Comparison of ENCODE assay signal across 10 cellular contexts in genomic region chr12:46492471-46493351, GRCh38.
DNase-seq lines count a peak whose midpoint lies in the region; ATAC-seq and TF ChIP-seq lines count a peak whose summit lies in the region.
"Had no signal": no experiment of that assay in that cellular context is flagged by ENCODE, and none has a peak within 500 bp of the region (broad histone marks: within the 10 kb centered on the region; RNA-seq: fewer than 3 reads in every experiment).

No MANE protein-coding gene starts in this region.

- TSS peak; percentile 10 for BruUV-seq in PC-3 (replicated peaks; lab: Mats Ljungman, UMichigan)

- H3K9ac ChIP-seq in PC-3 (ENCODE audit: low read length) = no peak overlapping the region; the same call in 1 of the 2 replicates

- no peak for TF ChIP-seq CTCF in PC-3 (conservative IDR thresholded peaks at IDR 0.05; ENCODE audit: low read depth, low read length)
- TF ChIP-seq CTCF in epithelial cell of proximal tubule (conservative IDR thresholded peaks at IDR 0.05; ENCODE audit: low read depth, low read length) = no peak
- TF ChIP-seq CTCF in osteoblast (IDR thresholded peaks at IDR 0.05; ENCODE audit: extremely low read depth, low read depth, low read length) = no peak

- in situ Hi-C loops in KBM-7 (cut with MboI; ENCODE audit: low pct_unique_long_range_greater_than_20kb, low sequenced_read_pairs) = no loop called here

- H3K4me1 ChIP-seq in PC-3 (ENCODE audit: insufficient read depth, low read length) (peaks cover 48% of the 10 kb centered on the region), osteoblast (ENCODE audit: insufficient read depth, low read length) (peaks cover 49% of the 10 kb centered on the region)

- H4K20me1 ChIP-seq in PC-3 (ENCODE audit: low read length) = no peaks in the 10 kb centered on the region
- no peaks in the 10 kb centered on the region for H4K20me1 ChIP-seq in osteoblast (ENCODE audit: insufficient read depth, low read length)

- CTCF ChIA-PET in PC-3 (lab: Charles Lee) = no interaction called here

- H3K36me3 ChIP-seq in PC-3 (ENCODE audit: low read depth, low read length) (no peaks in the 10 kb centered on the region), osteoblast (ENCODE audit: insufficient read depth, low read length) (no peaks in the 10 kb centered on the region)

- H3K4me2 ChIP-seq in PC-3 (ENCODE audit: low read length) = peak overlapping the region; percentile 54
- peak overlapping the region; percentile 33 for H3K4me2 ChIP-seq in osteoblast (ENCODE audit: insufficient read depth, low read length)

- no peaks in the 10 kb centered on the region for H3K27me3 ChIP-seq in PC-3 (ENCODE audit: low read length)
- H3K27me3 ChIP-seq in osteoblast (ENCODE audit: insufficient read depth, low read length) = no peaks in the 10 kb centered on the region

- ATAC-seq in PC-3 = peak; percentile 53
- no peak for ATAC-seq in HG02973 (IDR thresholded peaks at IDR 0.05; ENCODE audit: unreplicated experiment)

- no peaks in the 10 kb centered on the region for H3K9me3 ChIP-seq in PC-3 (ENCODE audit: low read length)
- H3K9me3 ChIP-seq in osteoblast (ENCODE audit: low read depth, low read length) = no peaks in the 10 kb centered on the region

- POLR2A ChIA-PET in PC-3 (lab: Charles Lee; ENCODE audit: unreplicated experiment) = no interaction called here

- H3K9me2 ChIP-seq in PC-3 (replicated peaks; ENCODE audit: low read length) = no peaks in the 10 kb centered on the region

- DNase-seq in DMS53 treated with DMSO at 0.1 percent for 48 hours (lab: John Stamatoyannopoulos, UW; ENCODE audit: unreplicated experiment) (peak; percentile 99), PC-3 (peak; percentile 89), epithelial cell of proximal tubule (ENCODE audit: low read depth) (peak; percentile 80), osteoblast (ENCODE audit: insufficient read length, low spot score, missing footprints) (peak; percentile 42), NCI-H1048 (lab: John Stamatoyannopoulos, UW) (no peak), GOT3 (lab: John Stamatoyannopoulos, UW) (no peak), KBM-7 (no peak)
- DNase-seq: activated CD4-positive, alpha-beta memory T cell treated with anti-CD3 and anti-CD28 coated beads for 36 hours; NCI-H1930 had no signal

- H3K79me2 ChIP-seq in PC-3 (ENCODE audit: low read length) = no peaks in the 10 kb centered on the region
- no peaks in the 10 kb centered on the region for H3K79me2 ChIP-seq in osteoblast (ENCODE audit: insufficient read depth, low read length)

- intact Hi-C loops in PC-3 (cut with micrococcal nuclease) = loop anchor here (2.0 to 5.0 kb wide), 4 partner anchors 20 to 185 kb away; no protein-coding TSS in a partner anchor

- no peak overlapping the region for H2AFZ ChIP-seq in PC-3 (ENCODE audit: low read length)
- no peak overlapping the region for H2AFZ ChIP-seq in osteoblast (ENCODE audit: low read length)

- H3K4me3 ChIP-seq in PC-3 (ENCODE audit: low read length) (no peak overlapping the region), epithelial cell of proximal tubule (ENCODE audit: low read depth, low read length) (no peak overlapping the region), osteoblast (ENCODE audit: insufficient read depth, low read length) (no peak overlapping the region)

- peak overlapping the region; percentile 43 for H3K27ac ChIP-seq in PC-3 (ENCODE audit: low read length)
- H3K27ac ChIP-seq in osteoblast (ENCODE audit: low read depth, low read length) = peak overlapping the region; percentile 84

- no peaks in the 10 kb centered on the region for H3F3A ChIP-seq in PC-3 (ENCODE audit: low read length, unreplicated experiment)

Comparison
In these comparisons a context has a peak if more than half of its experiments do, and no peak if none do; other contexts are left out.
1. DNase-seq: peak in DMS53 treated with DMSO at 0.1 percent for 48 hours (single experiment), PC-3 (single experiment), epithelial cell of proximal tubule (single experiment) and osteoblast (single experiment); none in NCI-H1048 (single experiment), GOT3 (single experiment) and KBM-7 (single experiment).